Comparison of ENCODE assay signal across 12 cellular contexts in genomic region chr2:85588218-85589044, GRCh38. TPM values are rescaled to one million over a fixed set of nuclear protein-coding genes. Genes with fewer than 3 reads are reported as not detected.
DNase-seq lines count a peak whose midpoint lies in the region; ATAC-seq, FAIRE-seq and TF ChIP-seq lines count a peak whose summit lies in the region.
"Had no signal": no experiment of that assay in that cellular context is flagged by ENCODE, and none has a peak within 500 bp of the region (broad histone marks: within the 10 kb centered on the region; RNA-seq: fewer than 3 reads in every experiment).

No MANE protein-coding gene starts in this region.

- H3K4me3 ChIP-seq in heart left ventricle (peak overlapping the region in 1 of 12 donors; percentile 29), colonic mucosa (no peak overlapping the region), neural progenitor cell (no peak overlapping the region), upper lobe of right lung (no peak overlapping the region)

- H3K4me1 Mint-ChIP-seq in neural progenitor cell: peaks cover 35% of the 10 kb centered on the region

- peak overlapping the region; percentile 21 for H3K27ac Mint-ChIP-seq in neural progenitor cell

- no peak for TF ChIP-seq POLR2A in heart left ventricle (IDR thresholded peaks at IDR 0.05)
- TF ChIP-seq POLR2A in GM12891 (IDR thresholded peaks at IDR 0.05; ENCODE audit: low read depth, low read length): no peak

- H3K4me2 ChIP-seq in neural progenitor cell: no peak overlapping the region

- no peaks in the 10 kb centered on the region for H3K36me3 Mint-ChIP-seq in neural progenitor cell

- 69 to 81% (median 78%) methylated on average over 9 of the region's 9 CpGs for WGBS in heart left ventricle, 4 donors

- H3K9me3 Mint-ChIP-seq in neural progenitor cell: no peaks in the 10 kb centered on the region

- TF ChIP-seq CTCF in heart left ventricle (IDR thresholded peaks at IDR 0.05): no peak
- TF ChIP-seq CTCF in colonic mucosa (IDR thresholded peaks at IDR 0.05): no peak
- TF ChIP-seq CTCF in neural progenitor cell (IDR thresholded peaks at IDR 0.05): no peak
- no peak for TF ChIP-seq CTCF in upper lobe of right lung (IDR thresholded peaks at IDR 0.05)

- DNase-seq in heart left ventricle: no peak
- DNase-seq in Right ventricle myocardium inferior (ENCODE audit: missing footprints): no peak
- DNase-seq in colonic mucosa: no peak
- DNase-seq in neural progenitor cell (ENCODE audit: low spot score): no peak
- no peak for DNase-seq in upper lobe of right lung
- no peak for DNase-seq in GM12891 (ENCODE audit: insufficient read length, low spot score)
- no peak for DNase-seq in putamen (ENCODE audit: low spot score)
- DNase-seq: Karpas-422, NCI-H446 had no signal

- intact Hi-C loops in heart left ventricle (cut with DNase I) (no loop called here), Right ventricle myocardium inferior (cut with DNase I) (no loop called here), colonic mucosa (cut with DNase I) (no loop called here), upper lobe of right lung (cut with DNase I) (no loop called here)

- H3K79me2 ChIP-seq in neural progenitor cell (ENCODE audit: low read depth): no peaks in the 10 kb centered on the region

- peaks cover 0 to 9% (median 0%) of the 10 kb centered on the region in 9 donors for H3K36me3 ChIP-seq in heart left ventricle
- H3K36me3 ChIP-seq in colonic mucosa: no peaks in the 10 kb centered on the region
- H3K36me3 ChIP-seq in neural progenitor cell: no peaks in the 10 kb centered on the region
- no peaks in the 10 kb centered on the region for H3K36me3 ChIP-seq in upper lobe of right lung

- ATAC-seq in heart left ventricle: no peak
- no peak for ATAC-seq in Right ventricle myocardium inferior
- ATAC-seq in upper lobe of right lung: no peak
- ATAC-seq in GM21723 (IDR thresholded peaks at IDR 0.05; ENCODE audit: unreplicated experiment): no peak

- H3K4me1 ChIP-seq in heart left ventricle (peaks cover 10 to 87% (median 80%) of the 10 kb centered on the region in 12 donors), colonic mucosa (peaks cover 8% of the 10 kb centered on the region), neural progenitor cell (no peaks in the 10 kb centered on the region), upper lobe of right lung (peaks cover 94% of the 10 kb centered on the region)

- H3K4me3 Mint-ChIP-seq in neural progenitor cell: no peak overlapping the region

- no peaks in the 10 kb centered on the region for H3K27me3 Mint-ChIP-seq in neural progenitor cell (ENCODE audit: insufficient read depth, low read depth)

- H3K27me3 ChIP-seq in heart left ventricle: no peaks in the 10 kb centered on the region
- H3K27me3 ChIP-seq in colonic mucosa: no peaks in the 10 kb centered on the region
- H3K27me3 ChIP-seq in neural progenitor cell: peaks cover 71% of the 10 kb centered on the region
- no peaks in the 10 kb centered on the region for H3K27me3 ChIP-seq in upper lobe of right lung

- no peak overlapping the region for H3K9ac ChIP-seq in colonic mucosa (ENCODE audit: low read depth in 2 of 2, low read length in 2 of 2)
- H3K9ac ChIP-seq in neural progenitor cell: no peak overlapping the region

- H3F3A ChIP-seq in neural progenitor cell (ENCODE audit: low read depth): no peaks in the 10 kb centered on the region

- no peaks in the 10 kb centered on the region for H4K20me1 ChIP-seq in neural progenitor cell (ENCODE audit: low read depth)

- no peak overlapping the region for H2AFZ ChIP-seq in neural progenitor cell (replicated peaks)

- FAIRE-seq in GM12891 (lab: Jason Lieb, UNC): no peak
- FAIRE-seq: H54 had no signal

- H3K9me3 ChIP-seq in heart left ventricle (no peaks in the 10 kb centered on the region), colonic mucosa (no peaks in the 10 kb centered on the region), neural progenitor cell (ENCODE audit: low read depth) (no peaks in the 10 kb centered on the region), upper lobe of right lung (no peaks in the 10 kb centered on the region)

- H3K27ac ChIP-seq in heart left ventricle (peak overlapping the region; percentile 56 to 97 (median 88)), colonic mucosa (peak overlapping the region; percentile 23), neural progenitor cell (no peak overlapping the region), upper lobe of right lung (peak overlapping the region; percentile 85)

TF ChIP-seq in GM12891, 5 proteins besides CTCF, POLR2A, EP300 and RAD21:
- TF ChIP-seq POU2F2 (IDR thresholded peaks at IDR 0.05; ENCODE audit: low read depth, low read length): no peak
- TF ChIP-seq TAF1 (IDR thresholded peaks at IDR 0.05; ENCODE audit: low read depth, low read length): no peak
- TF ChIP-seq PAX5 (IDR thresholded peaks at IDR 0.05; ENCODE audit: insufficient read depth, low read length, severe bottlenecking): no peak
- TF ChIP-seq SPI1 (IDR thresholded peaks at IDR 0.05; ENCODE audit: low read depth, low read length): no peak
- no peak for TF ChIP-seq POLR2AphosphoS5 (IDR thresholded peaks at IDR 0.05; ENCODE audit: low read depth, low read length)

RNA-seq across cellular contexts. Expression of gene VAMP5, which starts 4.2 kb away (rescaled TPM):
- total RNA-seq in heart left ventricle (100 to 1,000 TPM in 1 of 9 donors, 10 to 100 TPM in 8; 21.0 to 186 (median 36.6) TPM), Right ventricle myocardium inferior (62.1 TPM), colonic mucosa (10 to 100 TPM; 14.0 to 16.9 TPM), neural progenitor cell (ENCODE audit: low replicate concordance) (not detected in 2 replicates), upper lobe of right lung (84.8 TPM)
- polyA plus RNA-seq in heart left ventricle: 10 to 100 TPM; 65.4 to 81.9 TPM
- 62.7 TPM for polyA plus RNA-seq in GM12891 (2012; ENCODE audit: low read depth, missing spikeins)
- total RNA-seq: osteocyte had no signal

RNA-seq across cellular contexts. Expression of gene RNF181, which starts 7.1 kb away (rescaled TPM):
- 100 to 1,000 TPM in 4 of 9 donors, 10 to 100 TPM in 5; 77.7 to 208 (median 92.0) TPM for total RNA-seq in heart left ventricle
- polyA plus RNA-seq in heart left ventricle: 100 to 1,000 TPM; 165 to 235 TPM
- 87.8 TPM for total RNA-seq in Right ventricle myocardium inferior
- 100 to 1,000 TPM in 1 of 2 donors, 10 to 100 TPM in 1; 86.0 to 106 TPM for total RNA-seq in colonic mucosa
- total RNA-seq in neural progenitor cell (ENCODE audit: low replicate concordance): 81.3 and 113 TPM in 2 replicates
- 85.9 TPM for total RNA-seq in upper lobe of right lung
- polyA plus RNA-seq in GM12891 (2012; ENCODE audit: low read depth, missing spikeins): 243 TPM

RNA-seq across cellular contexts. Expression of gene VAMP8, which starts 11.0 kb away (rescaled TPM):
- total RNA-seq in heart left ventricle: 100 to 1,000 TPM in 1 of 9 donors, 10 to 100 TPM in 4, 1 to 10 TPM in 4; 5.4 to 103 (median 10.1) TPM
- polyA plus RNA-seq in heart left ventricle: 10 to 100 TPM; 13.8 to 21.7 TPM
- total RNA-seq in Right ventricle myocardium inferior: 26.1 TPM
- total RNA-seq in colonic mucosa: 100 to 1,000 TPM; 185 to 222 TPM
- 0.52 and 2.4 TPM in 2 replicates for total RNA-seq in neural progenitor cell (ENCODE audit: low replicate concordance)
- total RNA-seq in upper lobe of right lung: 235 TPM
- 141 TPM for polyA plus RNA-seq in GM12891 (2012; ENCODE audit: low read depth, missing spikeins)

RNA-seq across cellular contexts. Expression of gene TMEM150A, which starts 14.1 kb away (rescaled TPM):
- 10 to 100 TPM in 5 of 9 donors, 1 to 10 TPM in 4; 6.4 to 20.8 (median 11.5) TPM for total RNA-seq in heart left ventricle
- polyA plus RNA-seq in heart left ventricle: 10 to 100 TPM; 10.5 to 14.1 TPM
- total RNA-seq in Right ventricle myocardium inferior: 10.8 TPM
- total RNA-seq in colonic mucosa: 1 to 10 TPM; 5.2 to 7.2 TPM
- 7.2 and 12.5 TPM in 2 replicates for total RNA-seq in neural progenitor cell (ENCODE audit: low replicate concordance)
- total RNA-seq in upper lobe of right lung: 31.5 TPM
- 3.0 TPM for polyA plus RNA-seq in GM12891 (2012; ENCODE audit: low read depth, missing spikeins)

RNA-seq across cellular contexts. Expression of gene C2orf68, which starts 23.4 kb away (rescaled TPM):
- total RNA-seq in heart left ventricle (10 to 100 TPM; 12.0 to 38.2 (median 29.1) TPM), Right ventricle myocardium inferior (26.4 TPM), colonic mucosa (10 to 100 TPM; 36.8 to 40.5 TPM), neural progenitor cell (ENCODE audit: low replicate concordance) (31.1 and 47.6 TPM in 2 replicates), upper lobe of right lung (37.9 TPM)
- 10 to 100 TPM; 14.3 to 37.3 TPM for polyA plus RNA-seq in heart left ventricle
- polyA plus RNA-seq in GM12891 (2012; ENCODE audit: low read depth, missing spikeins): 16.8 TPM

Comparison
In these comparisons a context has a peak if more than half of its experiments do, and no peak if none do; other contexts are left out.
1. RNA of gene VAMP5, which starts 4.2 kb away (total RNA-seq): 84.8 TPM in upper lobe of right lung (single experiment), 62.1 TPM in Right ventricle myocardium inferior (single experiment), 21.0 to 186 TPM in heart left ventricle and 14.0 to 16.9 TPM in colonic mucosa; not detected in neural progenitor cell; every median in the first group is over 10 times any median in the second.